Comparison of ENCODE assay signal across 19 cellular contexts in genomic region chr3:46286936-46287335, GRCh38. TPM values are rescaled to one million over a fixed set of nuclear protein-coding genes. Genes with fewer than 3 reads are reported as not detected.
DNase-seq lines count a peak whose midpoint lies in the region; ATAC-seq, FAIRE-seq and TF ChIP-seq lines count a peak whose summit lies in the region.
"Had no signal": no experiment of that assay in that cellular context is flagged by ENCODE, and none has a peak within 500 bp of the region (broad histone marks: within the 10 kb centered on the region; RNA-seq: fewer than 3 reads in every experiment).

No MANE protein-coding gene starts in this region.

- no peak overlapping the region for H3K27ac Mint-ChIP-seq in activated CD4-positive, alpha-beta T cell treated with anti-CD3 and anti-CD28 coated beads for 36 hours
- H3K27ac Mint-ChIP-seq in activated CD4-positive, alpha-beta T cell treated with anti-CD3 and anti-CD28 coated beads, Interleukin-2, amount 10 ng/mL, durations not matched to agents 7 days and 5 days: no peak overlapping the region
- peak overlapping the region; percentile 89 to 94 for H3K27ac Mint-ChIP-seq in natural killer cell treated with Interleukin-12 subunit alpha and Interleukin-12 subunit beta and Interleukin-15 and Interleukin-18, amount 100 ng/mL, for 72 hours
- H3K27ac Mint-ChIP-seq in natural killer cell (no peak overlapping the region), type B pancreatic cell (no peak overlapping the region)
- peak overlapping the region; percentile 49 for H3K27ac Mint-ChIP-seq in activated T-helper 1 cell treated with anti-CD3 and anti-CD28 coated beads, Interleukin-12 subunit alpha, Interleukin-12 subunit beta, Interleukin-2, Interleukin-4 antibody, amounts not matched to agents 30 ng/mL and 10 ng/mL and 1 ng/mL, durations not matched to agents 14 hours and 24 hours and 36 hours
- peak overlapping the region; percentile 84 for H3K27ac Mint-ChIP-seq in stimulated activated effector memory CD8-positive, alpha-beta T cell treated with anti-CD3 and anti-CD28 coated beads, Interleukin-12 subunit alpha, Interleukin-12 subunit beta, amount 100 ng/mL, for 72 hours
- H3K27ac Mint-ChIP-seq: H9 had no signal

- no peak for FAIRE-seq in kidney (lab: Jason Lieb, UNC)
- FAIRE-seq: GM12892 had no signal

- intact Hi-C loops in activated CD4-positive, alpha-beta T cell treated with anti-CD3 and anti-CD28 coated beads for 36 hours (cut with DNase I, micrococcal nuclease): loop anchor here in 1 of 2 experiments (1.0 kb wide), 1 partner anchor 7 kb away; no protein-coding TSS in a partner anchor
- intact Hi-C loops in natural killer cell (cut with micrococcal nuclease): loop anchor here (10.0 kb wide), 1 partner anchor 72 kb away; no protein-coding TSS in a partner anchor
- intact Hi-C loops in activated T-helper 1 cell treated with anti-CD3 and anti-CD28 coated beads, Interleukin-12 subunit alpha, Interleukin-12 subunit beta, Interleukin-2, Interleukin-4 antibody, amounts not matched to agents 30 ng/mL and 10 ng/mL and 1 ng/mL, durations not matched to agents 14 hours and 24 hours and 36 hours (cut with micrococcal nuclease): loop anchor here (1.0 kb wide), 2 partner anchors 7 to 18 kb away; no protein-coding TSS in a partner anchor
- intact Hi-C loops in kidney (cut with DNase I): no loop called here

- no peaks in the 10 kb centered on the region for H3K36me3 ChIP-seq in kidney (ENCODE audit: control insufficient read depth in 1 of 2, insufficient read depth in 2 of 2, low read length in 2 of 2)
- H3K36me3 ChIP-seq: BLaER1 treated with 17β-estradiol and CSF1 and Interleukin-3, amounts not matched to agents 10 nM and 100 nM had no signal

- H3K9me3 ChIP-seq in kidney (ENCODE audit: control insufficient read depth in 1 of 2, low read length in 2 of 2): no peaks in the 10 kb centered on the region
- H3K9me3 ChIP-seq: BLaER1 treated with 17β-estradiol and CSF1 and Interleukin-3, amounts not matched to agents 10 nM and 100 nM had no signal

- POLR2A ChIA-PET in activated CD4-positive, alpha-beta T cell treated with anti-CD3 and anti-CD28 coated beads for 36 hours (lab: Charles Lee): interaction anchor here (0.6 kb wide), 1 partner anchor 143 kb away, joined by 3 read pairs; no protein-coding TSS in a partner anchor
- POLR2A ChIA-PET in activated CD4-positive, alpha-beta T cell treated with anti-CD3 and anti-CD28 coated beads, Interleukin-2, amount 10 ng/mL, durations not matched to agents 7 days and 5 days (lab: Charles Lee): interaction anchor here (0.7 kb wide), 1 partner anchor 62 kb away, joined by 5 read pairs; no protein-coding TSS in a partner anchor

- no peak overlapping the region for H3K27ac ChIP-seq in kidney (ENCODE audit: low read depth in 2 of 2, low read length in 2 of 2)
- H3K27ac ChIP-seq: BLaER1 treated with 17β-estradiol and CSF1 and Interleukin-3, amounts not matched to agents 10 nM and 100 nM had no signal

- H3K9me3 Mint-ChIP-seq in activated CD4-positive, alpha-beta T cell treated with anti-CD3 and anti-CD28 coated beads for 36 hours (ENCODE audit: low read depth): no peaks in the 10 kb centered on the region
- peaks cover 2% of the 10 kb centered on the region for H3K9me3 Mint-ChIP-seq in activated CD4-positive, alpha-beta T cell treated with anti-CD3 and anti-CD28 coated beads, Interleukin-2, amount 10 ng/mL, durations not matched to agents 7 days and 5 days
- peaks cover 3% of the 10 kb centered on the region for H3K9me3 Mint-ChIP-seq in natural killer cell treated with Interleukin-12 subunit alpha and Interleukin-12 subunit beta and Interleukin-15 and Interleukin-18, amount 100 ng/mL, for 72 hours
- H3K9me3 Mint-ChIP-seq in natural killer cell (no peaks in the 10 kb centered on the region), type B pancreatic cell (no peaks in the 10 kb centered on the region)
- no peaks in the 10 kb centered on the region for H3K9me3 Mint-ChIP-seq in activated T-helper 1 cell treated with anti-CD3 and anti-CD28 coated beads, Interleukin-12 subunit alpha, Interleukin-12 subunit beta, Interleukin-2, Interleukin-4 antibody, amounts not matched to agents 30 ng/mL and 10 ng/mL and 1 ng/mL, durations not matched to agents 14 hours and 24 hours and 36 hours
- no peaks in the 10 kb centered on the region for H3K9me3 Mint-ChIP-seq in stimulated activated effector memory CD8-positive, alpha-beta T cell treated with anti-CD3 and anti-CD28 coated beads, Interleukin-12 subunit alpha, Interleukin-12 subunit beta, amount 100 ng/mL, for 72 hours
- H3K9me3 Mint-ChIP-seq: CD4-positive, CD25-positive, alpha-beta regulatory T cell; H9 had no signal

- peak; percentile 43 for ATAC-seq in activated CD4-positive, alpha-beta T cell treated with anti-CD3 and anti-CD28 coated beads for 36 hours
- peak; percentile 49 to 56 for ATAC-seq in natural killer cell treated with Interleukin-12 subunit alpha and Interleukin-12 subunit beta and Interleukin-15 and Interleukin-18, amount 100 ng/mL, for 72 hours
- no peak for ATAC-seq in natural killer cell
- ATAC-seq in stimulated activated effector memory CD8-positive, alpha-beta T cell treated with anti-CD3 and anti-CD28 coated beads, Interleukin-12 subunit alpha, Interleukin-12 subunit beta, amount 100 ng/mL, for 72 hours: peak; percentile 48

- no peak overlapping the region for H3K9ac ChIP-seq in kidney (ENCODE audit: low read length in 2 of 2)
- H3K9ac ChIP-seq: BLaER1 treated with 17β-estradiol and CSF1 and Interleukin-3, amounts not matched to agents 10 nM and 100 nM had no signal

- H3K27me3 Mint-ChIP-seq in activated CD4-positive, alpha-beta T cell treated with anti-CD3 and anti-CD28 coated beads for 36 hours: peaks cover 20% of the 10 kb centered on the region
- H3K27me3 Mint-ChIP-seq in activated CD4-positive, alpha-beta T cell treated with anti-CD3 and anti-CD28 coated beads, Interleukin-2, amount 10 ng/mL, durations not matched to agents 7 days and 5 days: peaks cover 17% of the 10 kb centered on the region
- H3K27me3 Mint-ChIP-seq in natural killer cell treated with Interleukin-12 subunit alpha and Interleukin-12 subunit beta and Interleukin-15 and Interleukin-18, amount 100 ng/mL, for 72 hours: no peaks in the 10 kb centered on the region
- no peaks in the 10 kb centered on the region for H3K27me3 Mint-ChIP-seq in natural killer cell (ENCODE audit: low read depth in 2 of 2)
- no peaks in the 10 kb centered on the region for H3K27me3 Mint-ChIP-seq in activated T-helper 1 cell treated with anti-CD3 and anti-CD28 coated beads, Interleukin-12 subunit alpha, Interleukin-12 subunit beta, Interleukin-2, Interleukin-4 antibody, amounts not matched to agents 30 ng/mL and 10 ng/mL and 1 ng/mL, durations not matched to agents 14 hours and 24 hours and 36 hours (ENCODE audit: insufficient read depth)
- peaks cover 7% of the 10 kb centered on the region for H3K27me3 Mint-ChIP-seq in type B pancreatic cell
- H3K27me3 Mint-ChIP-seq: CD4-positive, CD25-positive, alpha-beta regulatory T cell had no signal

- H3K4me3 ChIP-seq in kidney (ENCODE audit: low read length in 2 of 2): no peak overlapping the region
- H3K4me3 ChIP-seq: BLaER1 treated with 17β-estradiol and CSF1 and Interleukin-3, amounts not matched to agents 10 nM and 100 nM had no signal

- peaks cover 56% of the 10 kb centered on the region for H3K4me1 Mint-ChIP-seq in activated CD4-positive, alpha-beta T cell treated with anti-CD3 and anti-CD28 coated beads for 36 hours
- peaks cover 64% of the 10 kb centered on the region for H3K4me1 Mint-ChIP-seq in activated CD4-positive, alpha-beta T cell treated with anti-CD3 and anti-CD28 coated beads, Interleukin-2, amount 10 ng/mL, durations not matched to agents 7 days and 5 days
- H3K4me1 Mint-ChIP-seq in natural killer cell treated with Interleukin-12 subunit alpha and Interleukin-12 subunit beta and Interleukin-15 and Interleukin-18, amount 100 ng/mL, for 72 hours (ENCODE audit: low read depth in 2 of 2): peaks cover 53 to 84% of the 10 kb centered on the region in 2 donors
- peaks cover 43 to 68% of the 10 kb centered on the region in 2 donors for H3K4me1 Mint-ChIP-seq in natural killer cell
- peaks cover 83% of the 10 kb centered on the region for H3K4me1 Mint-ChIP-seq in activated T-helper 1 cell treated with anti-CD3 and anti-CD28 coated beads, Interleukin-12 subunit alpha, Interleukin-12 subunit beta, Interleukin-2, Interleukin-4 antibody, amounts not matched to agents 30 ng/mL and 10 ng/mL and 1 ng/mL, durations not matched to agents 14 hours and 24 hours and 36 hours (ENCODE audit: low read depth)
- H3K4me1 Mint-ChIP-seq in stimulated activated effector memory CD8-positive, alpha-beta T cell treated with anti-CD3 and anti-CD28 coated beads, Interleukin-12 subunit alpha, Interleukin-12 subunit beta, amount 100 ng/mL, for 72 hours: peaks cover 84% of the 10 kb centered on the region
- no peaks in the 10 kb centered on the region for H3K4me1 Mint-ChIP-seq in type B pancreatic cell (ENCODE audit: unreplicated experiment)
- H3K4me1 Mint-ChIP-seq: H9 had no signal

- DNase-seq in activated CD4-positive, alpha-beta T cell treated with anti-CD3 and anti-CD28 coated beads for 36 hours: no peak
- DNase-seq in activated CD4-positive, alpha-beta T cell treated with anti-CD3 and anti-CD28 coated beads, Interleukin-2, amount 10 ng/mL, durations not matched to agents 7 days and 5 days: no peak
- DNase-seq in natural killer cell treated with Interleukin-12 subunit alpha and Interleukin-12 subunit beta and Interleukin-15 and Interleukin-18, amount 100 ng/mL, for 72 hours (ENCODE audit: low spot score): no peak
- DNase-seq in natural killer cell (no peak), kidney (no peak), type B pancreatic cell (ENCODE audit: extremely low spot score, unreplicated experiment) (no peak)
- no peak for DNase-seq in activated T-helper 1 cell treated with anti-CD3 and anti-CD28 coated beads, Interleukin-12 subunit alpha, Interleukin-12 subunit beta, Interleukin-2, Interleukin-4 antibody, amounts not matched to agents 30 ng/mL and 10 ng/mL and 1 ng/mL, durations not matched to agents 14 hours and 24 hours and 36 hours (ENCODE audit: low spot score)
- no peak for DNase-seq in stimulated activated effector memory CD8-positive, alpha-beta T cell treated with anti-CD3 and anti-CD28 coated beads, Interleukin-12 subunit alpha, Interleukin-12 subunit beta, amount 100 ng/mL, for 72 hours (ENCODE audit: low spot score in 2 of 2)
- DNase-seq: 8988T, ACHN, DMS153, DND-41, GDM1, GOT3, H9 had no signal

- CTCF ChIA-PET in activated CD4-positive, alpha-beta T cell treated with anti-CD3 and anti-CD28 coated beads for 36 hours (lab: Charles Lee): interaction anchor here (3.5 kb wide), 1 partner anchor 12 kb away, joined by 21 read pairs; no protein-coding TSS in a partner anchor
- CTCF ChIA-PET in activated CD4-positive, alpha-beta T cell treated with anti-CD3 and anti-CD28 coated beads, Interleukin-2, amount 10 ng/mL, durations not matched to agents 7 days and 5 days (lab: Charles Lee): interaction anchor here (2.3 to 3.6 kb wide), 3 partner anchors 8 to 12 kb away, joined by 9 to 18 read pairs (median 16); no protein-coding TSS in a partner anchor

- no peaks in the 10 kb centered on the region for H3K36me3 Mint-ChIP-seq in activated CD4-positive, alpha-beta T cell treated with anti-CD3 and anti-CD28 coated beads for 36 hours (ENCODE audit: low read depth)
- H3K36me3 Mint-ChIP-seq in activated CD4-positive, alpha-beta T cell treated with anti-CD3 and anti-CD28 coated beads, Interleukin-2, amount 10 ng/mL, durations not matched to agents 7 days and 5 days (ENCODE audit: low read depth): peaks cover 13% of the 10 kb centered on the region
- H3K36me3 Mint-ChIP-seq in natural killer cell treated with Interleukin-12 subunit alpha and Interleukin-12 subunit beta and Interleukin-15 and Interleukin-18, amount 100 ng/mL, for 72 hours: no peaks in the 10 kb centered on the region
- H3K36me3 Mint-ChIP-seq in natural killer cell (no peaks in the 10 kb centered on the region), type B pancreatic cell (no peaks in the 10 kb centered on the region)
- peaks cover 9% of the 10 kb centered on the region for H3K36me3 Mint-ChIP-seq in activated T-helper 1 cell treated with anti-CD3 and anti-CD28 coated beads, Interleukin-12 subunit alpha, Interleukin-12 subunit beta, Interleukin-2, Interleukin-4 antibody, amounts not matched to agents 30 ng/mL and 10 ng/mL and 1 ng/mL, durations not matched to agents 14 hours and 24 hours and 36 hours (ENCODE audit: low read depth)
- peaks cover 33% of the 10 kb centered on the region for H3K36me3 Mint-ChIP-seq in stimulated activated effector memory CD8-positive, alpha-beta T cell treated with anti-CD3 and anti-CD28 coated beads, Interleukin-12 subunit alpha, Interleukin-12 subunit beta, amount 100 ng/mL, for 72 hours
- H3K36me3 Mint-ChIP-seq: CD4-positive, CD25-positive, alpha-beta regulatory T cell had no signal

- H3K4me3 Mint-ChIP-seq in activated CD4-positive, alpha-beta T cell treated with anti-CD3 and anti-CD28 coated beads for 36 hours: no peak overlapping the region
- H3K4me3 Mint-ChIP-seq in activated CD4-positive, alpha-beta T cell treated with anti-CD3 and anti-CD28 coated beads, Interleukin-2, amount 10 ng/mL, durations not matched to agents 7 days and 5 days: no peak overlapping the region
- H3K4me3 Mint-ChIP-seq in natural killer cell treated with Interleukin-12 subunit alpha and Interleukin-12 subunit beta and Interleukin-15 and Interleukin-18, amount 100 ng/mL, for 72 hours: peak overlapping the region; percentile 20
- no peak overlapping the region for H3K4me3 Mint-ChIP-seq in natural killer cell
- no peak overlapping the region for H3K4me3 Mint-ChIP-seq in activated T-helper 1 cell treated with anti-CD3 and anti-CD28 coated beads, Interleukin-12 subunit alpha, Interleukin-12 subunit beta, Interleukin-2, Interleukin-4 antibody, amounts not matched to agents 30 ng/mL and 10 ng/mL and 1 ng/mL, durations not matched to agents 14 hours and 24 hours and 36 hours
- peak overlapping the region; percentile 35 for H3K4me3 Mint-ChIP-seq in stimulated activated effector memory CD8-positive, alpha-beta T cell treated with anti-CD3 and anti-CD28 coated beads, Interleukin-12 subunit alpha, Interleukin-12 subunit beta, amount 100 ng/mL, for 72 hours
- no peak overlapping the region for H3K4me3 Mint-ChIP-seq in type B pancreatic cell
- H3K4me3 Mint-ChIP-seq: H9 had no signal

- no peaks in the 10 kb centered on the region for H3K4me1 ChIP-seq in kidney (ENCODE audit: control insufficient read depth in 1 of 2, insufficient read depth in 1 of 2, low read depth in 1 of 2, low read length in 2 of 2)

- TF ChIP-seq CTCF in natural killer cell (IDR thresholded peaks at IDR 0.05) (no peak), kidney (IDR thresholded peaks at IDR 0.05; ENCODE audit: borderline replicate concordance, extremely low read depth, insufficient read depth) (no peak), type B pancreatic cell (conservative IDR thresholded peaks at IDR 0.05) (no peak)

RNA-seq across cellular contexts. Expression of gene CCR3, which starts 44.7 kb away (rescaled TPM):
- total RNA-seq in activated CD4-positive, alpha-beta T cell treated with anti-CD3 and anti-CD28 coated beads for 36 hours: not detected
- total RNA-seq in activated CD4-positive, alpha-beta T cell treated with anti-CD3 and anti-CD28 coated beads, Interleukin-2, amount 10 ng/mL, durations not matched to agents 7 days and 5 days: not detected
- 1 to 10 TPM in 1 of 2 donors, under 1 TPM in 1; 0.55 to 4.3 TPM for total RNA-seq in natural killer cell treated with Interleukin-12 subunit alpha and Interleukin-12 subunit beta and Interleukin-15 and Interleukin-18, amount 100 ng/mL, for 72 hours
- total RNA-seq in natural killer cell: 10 to 100 TPM in 1 of 3 donors, 1 to 10 TPM in 1, not detected in 1; 1.5 to 36.7 TPM
- total RNA-seq in activated T-helper 1 cell treated with anti-CD3 and anti-CD28 coated beads, Interleukin-12 subunit alpha, Interleukin-12 subunit beta, Interleukin-2, Interleukin-4 antibody, amounts not matched to agents 30 ng/mL and 10 ng/mL and 1 ng/mL, durations not matched to agents 14 hours and 24 hours and 36 hours: 0.29 TPM in 1 of 2 replicates, not detected in the other
- total RNA-seq in kidney: not detected
- not detected for polyA plus RNA-seq in kidney (ENCODE audit: insufficient read depth, low read depth, low replicate concordance)
- 0.14 TPM in 1 of 2 replicates, not detected in the other for total RNA-seq in type B pancreatic cell (ENCODE audit: low replicate concordance)
- total RNA-seq: H9, HT-29 had no signal

Comparison
In these comparisons a context has a peak if more than half of its experiments do, and no peak if none do; other contexts are left out.
1. ATAC-seq: peak in activated CD4-positive, alpha-beta T cell treated with anti-CD3 and anti-CD28 coated beads for 36 hours (single experiment), natural killer cell treated with Interleukin-12 subunit alpha and Interleukin-12 subunit beta and Interleukin-15 and Interleukin-18, amount 100 ng/mL, for 72 hours (2 of 2) and stimulated activated effector memory CD8-positive, alpha-beta T cell treated with anti-CD3 and anti-CD28 coated beads, Interleukin-12 subunit alpha, Interleukin-12 subunit beta, amount 100 ng/mL, for 72 hours (single experiment); none in natural killer cell (0 of 3).
2. H3K27ac Mint-ChIP-seq: peak in natural killer cell treated with Interleukin-12 subunit alpha and Interleukin-12 subunit beta and Interleukin-15 and Interleukin-18, amount 100 ng/mL, for 72 hours (2 of 2), activated T-helper 1 cell treated with anti-CD3 and anti-CD28 coated beads, Interleukin-12 subunit alpha, Interleukin-12 subunit beta, Interleukin-2, Interleukin-4 antibody, amounts not matched to agents 30 ng/mL and 10 ng/mL and 1 ng/mL, durations not matched to agents 14 hours and 24 hours and 36 hours (single experiment) and stimulated activated effector memory CD8-positive, alpha-beta T cell treated with anti-CD3 and anti-CD28 coated beads, Interleukin-12 subunit alpha, Interleukin-12 subunit beta, amount 100 ng/mL, for 72 hours (single experiment); none in activated CD4-positive, alpha-beta T cell treated with anti-CD3 and anti-CD28 coated beads for 36 hours (single experiment), activated CD4-positive, alpha-beta T cell treated with anti-CD3 and anti-CD28 coated beads, Interleukin-2, amount 10 ng/mL, durations not matched to agents 7 days and 5 days (single experiment), natural killer cell (0 of 2) and type B pancreatic cell (single experiment).
3. H3K4me3 Mint-ChIP-seq: peak in natural killer cell treated with Interleukin-12 subunit alpha and Interleukin-12 subunit beta and Interleukin-15 and Interleukin-18, amount 100 ng/mL, for 72 hours (single experiment) and stimulated activated effector memory CD8-positive, alpha-beta T cell treated with anti-CD3 and anti-CD28 coated beads, Interleukin-12 subunit alpha, Interleukin-12 subunit beta, amount 100 ng/mL, for 72 hours (single experiment); none in activated CD4-positive, alpha-beta T cell treated with anti-CD3 and anti-CD28 coated beads for 36 hours (single experiment), activated CD4-positive, alpha-beta T cell treated with anti-CD3 and anti-CD28 coated beads, Interleukin-2, amount 10 ng/mL, durations not matched to agents 7 days and 5 days (single experiment), natural killer cell (single experiment), activated T-helper 1 cell treated with anti-CD3 and anti-CD28 coated beads, Interleukin-12 subunit alpha, Interleukin-12 subunit beta, Interleukin-2, Interleukin-4 antibody, amounts not matched to agents 30 ng/mL and 10 ng/mL and 1 ng/mL, durations not matched to agents 14 hours and 24 hours and 36 hours (single experiment) and type B pancreatic cell (single experiment).